23 cellular contexts compared by ENCODE assay signal in genomic region chr5:80805038-80805437, GRCh38.
DNase-seq lines count a peak whose midpoint lies in the region; ATAC-seq and TF ChIP-seq lines count a peak whose summit lies in the region.
"Had no signal": no experiment of that assay in that cellular context is flagged by ENCODE, and none has a peak within 500 bp of the region (broad histone marks: within the 10 kb centered on the region; RNA-seq: fewer than 3 reads in every experiment).

No MANE protein-coding gene starts in this region.

- no peak overlapping the region for H3K9ac ChIP-seq in trophoblast cell (ENCODE audit: low read length)
- H3K9ac ChIP-seq: BLaER1 had no signal

- H3K4me1 ChIP-seq in heart left ventricle (peaks cover 0 to 3% (median 0%) of the 10 kb centered on the region in 12 donors), right atrium auricular region (no peaks in the 10 kb centered on the region), trophoblast cell (ENCODE audit: control insufficient read depth in 1 of 2, insufficient read depth in 2 of 2, low read length in 2 of 2) (peaks cover 1 to 3% of the 10 kb centered on the region in 2 experiments), suprapubic skin (no peaks in the 10 kb centered on the region)
- H3K4me1 ChIP-seq: BE2C, BLaER1 had no signal

- H4K8ac ChIP-seq in trophoblast cell (ENCODE audit: low read depth, low read length): no peak overlapping the region

- no peak overlapping the region for H2BK12ac ChIP-seq in trophoblast cell (ENCODE audit: low read length)

- H3K9me3 ChIP-seq in heart left ventricle: no peaks in the 10 kb centered on the region
- H3K9me3 ChIP-seq in right atrium auricular region: no peaks in the 10 kb centered on the region
- no peaks in the 10 kb centered on the region for H3K9me3 ChIP-seq in trophoblast cell (ENCODE audit: insufficient read depth, low read depth, low read length)
- no peaks in the 10 kb centered on the region for H3K9me3 ChIP-seq in suprapubic skin
- H3K9me3 ChIP-seq: BE2C, BLaER1 had no signal

- no peaks in the 10 kb centered on the region for H3K79me2 ChIP-seq in trophoblast cell (ENCODE audit: control insufficient read depth, insufficient read depth, low read length, poor library complexity)

- H2BK5ac ChIP-seq in trophoblast cell (ENCODE audit: low read depth, low read length, poor library complexity): no peak overlapping the region

- H3K4me2 ChIP-seq in trophoblast cell (ENCODE audit: low read length): no peak overlapping the region
- H3K4me2 ChIP-seq: BLaER1 had no signal

- H4K12ac ChIP-seq in trophoblast cell (ENCODE audit: low read depth, low read length): no peak overlapping the region

- H3K27me3 ChIP-seq in heart left ventricle (no peaks in the 10 kb centered on the region), right atrium auricular region (no peaks in the 10 kb centered on the region), trophoblast cell (ENCODE audit: insufficient read depth, low read length) (no peaks in the 10 kb centered on the region), suprapubic skin (no peaks in the 10 kb centered on the region)
- H3K27me3 ChIP-seq: BE2C, BLaER1 had no signal

- no peaks in the 10 kb centered on the region for H3K79me1 ChIP-seq in trophoblast cell (ENCODE audit: low read length)

- H3K27ac ChIP-seq in heart left ventricle (no peak overlapping the region), right atrium auricular region (no peak overlapping the region), trophoblast cell (ENCODE audit: low read depth, low read length) (no peak overlapping the region), suprapubic skin (no peak overlapping the region)
- H3K27ac ChIP-seq: BLaER1 had no signal

- no peak overlapping the region for H2BK120ac ChIP-seq in trophoblast cell (ENCODE audit: insufficient read depth, low read length, poor library complexity)

- H3K36me3 ChIP-seq in heart left ventricle (peaks cover 0 to 17% (median 0%) of the 10 kb centered on the region in 9 donors), right atrium auricular region (no peaks in the 10 kb centered on the region), trophoblast cell (ENCODE audit: control insufficient read depth in 1 of 2, insufficient read depth in 2 of 2, low read length in 2 of 2) (no peaks in the 10 kb centered on the region), suprapubic skin (no peaks in the 10 kb centered on the region)
- H3K36me3 ChIP-seq: BE2C had no signal

- intact Hi-C loops in heart left ventricle (cut with DNase I): loop anchor here in 4 of 10 donors (10.0 kb wide), 1 partner anchor 390 kb away; no protein-coding TSS in a partner anchor

- peak; percentile 60 to 77 (median 62) for ATAC-seq in heart left ventricle
- no peak for ATAC-seq in GM19328 (IDR thresholded peaks at IDR 0.05; ENCODE audit: unreplicated experiment)
- ATAC-seq: GM12878 had no signal

- H3K18ac ChIP-seq in trophoblast cell (ENCODE audit: low read length): no peak overlapping the region

- no peak overlapping the region for H2AK5ac ChIP-seq in trophoblast cell (ENCODE audit: low read length)

- no peak overlapping the region for H2AFZ ChIP-seq in trophoblast cell (ENCODE audit: insufficient read depth, low read length, poor library complexity)

- H3K14ac ChIP-seq in trophoblast cell (ENCODE audit: low read length): no peak overlapping the region

- WGBS in heart left ventricle, 4 donors: 81 to 86% (median 85%) methylated on average over 2 of the region's 2 CpGs
- no CpG with 5 or more reads among the region's 2 CpGs for WGBS in trophoblast cell (ENCODE audit: extremely low coverage, insufficient coverage, insufficient read length)
- WGBS in suprapubic skin: 98% methylated on average over 2 of the region's 2 CpGs

- H3K4me3 ChIP-seq in heart left ventricle (no peak overlapping the region), right atrium auricular region (no peak overlapping the region), trophoblast cell (ENCODE audit: low read depth, low read length) (no peak overlapping the region), suprapubic skin (no peak overlapping the region)
- H3K4me3 ChIP-seq: BLaER1, GM12878 had no signal

- DNase-seq in heart left ventricle (no peak), right atrium auricular region (ENCODE audit: low spot score) (no peak), myocyte (ENCODE audit: low read depth) (peak; percentile 26), trophoblast cell (peak; percentile 46 to 70), suprapubic skin (ENCODE audit: low spot score in 2 of 2) (no peak)
- DNase-seq: 8988T; ACHN; BE2C; C1 segment of cervical spinal cord; CD4-positive, alpha-beta memory T cell; CD4-positive, CD25-positive, alpha-beta regulatory T cell; CD8-positive, alpha-beta memory T cell; COR-L47; DMS 273 treated with DMSO at 0.1 percent for 48 hours; DMS153; DMS53; DMS79; DND-41; EL; GDM1 had no signal

- no peak overlapping the region for H4K91ac ChIP-seq in trophoblast cell (ENCODE audit: low read depth, low read length)

- TF ChIP-seq POLR2A in heart left ventricle (IDR thresholded peaks at IDR 0.05) (no peak), suprapubic skin (IDR thresholded peaks at IDR 0.05) (no peak)

- no peak overlapping the region for H3K23ac ChIP-seq in trophoblast cell (ENCODE audit: low read length)

- TF ChIP-seq EP300 in suprapubic skin (IDR thresholded peaks at IDR 0.05): no peak

- no peak overlapping the region for H3K4ac ChIP-seq in trophoblast cell (ENCODE audit: low read depth, low read length)

- no peak for TF ChIP-seq CTCF in heart left ventricle (IDR thresholded peaks at IDR 0.05)
- TF ChIP-seq CTCF in right atrium auricular region (IDR thresholded peaks at IDR 0.05): no peak
- no peak for TF ChIP-seq CTCF in suprapubic skin (IDR thresholded peaks at IDR 0.05)

Comparison
In these comparisons a context has a peak if more than half of its experiments do, and no peak if none do; other contexts are left out.
1. DNase-seq: peak in myocyte (single experiment) and trophoblast cell (2 of 2); none in heart left ventricle (0 of 5), right atrium auricular region (single experiment) and suprapubic skin (0 of 2).